In the genomic region with DNA sequence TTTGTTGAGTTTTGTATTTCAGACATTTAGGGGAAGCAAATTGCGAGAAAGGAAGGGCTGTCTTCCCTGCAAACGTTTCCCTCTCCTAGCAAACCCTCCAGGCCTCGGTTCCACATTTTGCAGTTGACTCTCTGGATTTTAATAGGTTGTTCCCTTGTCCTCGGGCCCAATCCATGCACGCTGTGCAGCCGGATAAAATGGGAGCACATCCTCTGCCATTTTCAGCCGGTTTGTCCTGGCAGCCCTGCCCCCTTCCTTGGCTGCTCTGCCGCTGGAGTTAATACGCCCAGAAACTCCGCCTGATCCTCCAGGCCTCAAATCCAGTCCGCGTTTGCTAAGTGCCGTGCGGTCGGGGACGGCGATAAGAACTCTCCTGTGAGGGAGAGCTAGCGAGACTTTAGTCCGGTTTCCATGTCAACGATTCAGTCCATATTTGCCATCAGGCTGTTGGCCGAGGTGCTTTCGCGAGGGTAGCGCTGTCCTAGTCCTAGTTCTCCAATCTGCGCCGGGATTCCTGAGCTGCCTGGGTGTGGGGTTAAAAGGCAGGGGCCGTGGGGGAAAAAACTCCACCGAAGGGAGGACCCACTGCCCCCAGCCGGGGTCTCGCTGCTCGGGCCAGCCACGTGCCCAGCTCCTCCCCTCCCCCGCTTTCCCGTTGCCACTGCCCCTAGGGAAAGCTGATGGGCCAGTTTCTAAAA, we compare ENCODE assay signal across 1 cellular context.
TF ChIP-seq lines count a peak whose summit lies in the region.

No MANE protein-coding gene starts in this region.

TF ChIP-seq in HepG2, 621 proteins besides CTCF, POLR2A, EP300 and RAD21 (continued from another document and continues in another):
- TF ChIP-seq, protein P1, sequence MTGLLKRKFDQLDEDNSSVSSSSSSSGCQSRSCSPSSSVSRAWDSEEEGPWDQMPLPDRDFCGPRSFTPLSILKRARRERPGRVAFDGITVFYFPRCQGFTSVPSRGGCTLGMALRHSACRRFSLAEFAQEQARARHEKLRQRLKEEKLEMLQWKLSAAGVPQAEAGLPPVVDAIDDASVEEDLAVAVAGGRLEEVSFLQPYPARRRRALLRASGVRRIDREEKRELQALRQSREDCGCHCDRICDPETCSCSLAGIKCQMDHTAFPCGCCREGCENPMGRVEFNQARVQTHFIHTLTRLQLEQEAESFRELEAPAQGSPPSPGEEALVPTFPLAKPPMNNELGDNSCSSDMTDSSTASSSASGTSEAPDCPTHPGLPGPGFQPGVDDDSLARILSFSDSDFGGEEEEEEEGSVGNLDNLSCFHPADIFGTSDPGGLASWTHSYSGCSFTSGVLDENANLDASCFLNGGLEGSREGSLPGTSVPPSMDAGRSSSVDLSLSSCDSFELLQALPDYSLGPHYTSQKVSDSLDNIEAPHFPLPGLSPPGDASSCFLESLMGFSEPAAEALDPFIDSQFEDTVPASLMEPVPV (CRISPR knock-in tag; IDR thresholded peaks at IDR 0.05): peak; percentile 62; the same call in 1 of the 2 replicates
- TF ChIP-seq, protein P2, sequence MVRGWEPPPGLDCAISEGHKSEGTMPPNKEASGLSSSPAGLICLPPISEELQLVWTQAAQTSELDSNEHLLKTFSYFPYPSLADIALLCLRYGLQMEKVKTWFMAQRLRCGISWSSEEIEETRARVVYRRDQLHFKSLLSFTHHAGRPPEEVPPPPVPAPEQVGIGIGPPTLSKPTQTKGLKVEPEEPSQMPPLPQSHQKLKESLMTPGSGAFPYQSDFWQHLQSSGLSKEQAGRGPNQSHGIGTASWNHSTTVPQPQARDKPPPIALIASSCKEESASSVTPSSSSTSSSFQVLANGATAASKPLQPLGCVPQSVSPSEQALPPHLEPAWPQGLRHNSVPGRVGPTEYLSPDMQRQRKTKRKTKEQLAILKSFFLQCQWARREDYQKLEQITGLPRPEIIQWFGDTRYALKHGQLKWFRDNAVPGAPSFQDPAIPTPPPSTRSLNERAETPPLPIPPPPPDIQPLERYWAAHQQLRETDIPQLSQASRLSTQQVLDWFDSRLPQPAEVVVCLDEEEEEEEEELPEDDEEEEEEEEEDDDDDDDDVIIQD (CRISPR knock-in tag; IDR thresholded peaks at IDR 0.05; ENCODE audit: low read depth): peak; percentile 80; the same call in 1 of the 2 replicates
- TF ChIP-seq, protein P3, sequence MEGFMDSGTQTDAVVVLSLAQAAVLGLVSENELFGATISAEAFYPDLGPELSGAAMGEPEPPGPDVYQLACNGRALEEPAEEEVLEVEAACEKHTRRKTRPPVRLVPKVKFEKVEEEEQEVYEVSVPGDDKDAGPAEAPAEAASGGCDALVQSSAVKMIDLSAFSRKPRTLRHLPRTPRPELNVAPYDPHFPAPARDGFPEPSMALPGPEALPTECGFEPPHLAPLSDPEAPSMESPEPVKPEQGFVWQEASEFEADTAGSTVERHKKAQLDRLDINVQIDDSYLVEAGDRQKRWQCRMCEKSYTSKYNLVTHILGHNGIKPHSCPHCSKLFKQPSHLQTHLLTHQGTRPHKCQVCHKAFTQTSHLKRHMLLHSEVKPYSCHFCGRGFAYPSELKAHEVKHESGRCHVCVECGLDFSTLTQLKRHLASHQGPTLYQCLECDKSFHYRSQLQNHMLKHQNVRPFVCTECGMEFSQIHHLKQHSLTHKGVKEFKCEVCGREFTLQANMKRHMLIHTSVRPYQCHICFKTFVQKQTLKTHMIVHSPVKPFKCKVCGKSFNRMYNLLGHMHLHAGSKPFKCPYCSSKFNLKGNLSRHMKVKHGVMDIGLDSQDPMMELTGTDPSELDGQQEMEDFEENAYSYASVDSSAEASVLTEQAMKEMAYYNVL (CRISPR knock-in tag; IDR thresholded peaks at IDR 0.05; ENCODE audit: borderline replicate concordance): no peak
- peak; percentile 89; the same call in 1 of the 2 replicates for TF ChIP-seq SIN3A (IDR thresholded peaks at IDR 0.05; ENCODE audit: borderline replicate concordance, low read depth, low read length)
- no peak for TF ChIP-seq TCF7L2 (IDR thresholded peaks at IDR 0.05; ENCODE audit: low read depth, low read length)
- 0 out of 2 replicates have a peak, but pooled peaks have one; percentile 26 for TF ChIP-seq ZFP37 (CRISPR knock-in tag; IDR thresholded peaks at IDR 0.05; ENCODE audit: borderline replicate concordance)
- no peak; the same call in 1 of the 2 replicates for TF ChIP-seq HCFC1 (IDR thresholded peaks at IDR 0.05; ENCODE audit: low read depth, low read length)
- TF ChIP-seq SIX1 (CRISPR knock-in tag; IDR thresholded peaks at IDR 0.05; ENCODE audit: borderline replicate concordance): peak; percentile 51; the same call in 1 of the 2 replicates
- TF ChIP-seq ZNF546 (CRISPR knock-in tag; conservative IDR thresholded peaks at IDR 0.05): no peak
- no peak for TF ChIP-seq FOXA1 (IDR thresholded peaks at IDR 0.05)
- TF ChIP-seq FOXA1 (CRISPR knock-in tag; IDR thresholded peaks at IDR 0.05): peak; percentile 68
- TF ChIP-seq ARNT2 (CRISPR knock-in tag; IDR thresholded peaks at IDR 0.05; ENCODE audit: low read depth): peak; percentile 73; the same call in 1 of the 2 replicates
- TF ChIP-seq RFXANK (CRISPR knock-in tag; IDR thresholded peaks at IDR 0.05): no peak; the same call in 1 of the 2 replicates
- no peak for TF ChIP-seq JDP2 (CRISPR knock-in tag; IDR thresholded peaks at IDR 0.05; ENCODE audit: borderline replicate concordance)
- TF ChIP-seq ZNF562 (CRISPR knock-in tag; IDR thresholded peaks at IDR 0.05; ENCODE audit: borderline replicate concordance): no peak
- TF ChIP-seq, protein P4, sequence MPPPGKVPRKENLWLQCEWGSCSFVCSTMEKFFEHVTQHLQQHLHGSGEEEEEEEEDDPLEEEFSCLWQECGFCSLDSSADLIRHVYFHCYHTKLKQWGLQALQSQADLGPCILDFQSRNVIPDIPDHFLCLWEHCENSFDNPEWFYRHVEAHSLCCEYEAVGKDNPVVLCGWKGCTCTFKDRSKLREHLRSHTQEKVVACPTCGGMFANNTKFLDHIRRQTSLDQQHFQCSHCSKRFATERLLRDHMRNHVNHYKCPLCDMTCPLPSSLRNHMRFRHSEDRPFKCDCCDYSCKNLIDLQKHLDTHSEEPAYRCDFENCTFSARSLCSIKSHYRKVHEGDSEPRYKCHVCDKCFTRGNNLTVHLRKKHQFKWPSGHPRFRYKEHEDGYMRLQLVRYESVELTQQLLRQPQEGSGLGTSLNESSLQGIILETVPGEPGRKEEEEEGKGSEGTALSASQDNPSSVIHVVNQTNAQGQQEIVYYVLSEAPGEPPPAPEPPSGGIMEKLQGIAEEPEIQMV (CRISPR knock-in tag; IDR thresholded peaks at IDR 0.05; ENCODE audit: low read depth): no peak
- peak; percentile 91 for TF ChIP-seq SAP130 (CRISPR knock-in tag; IDR thresholded peaks at IDR 0.05; ENCODE audit: low read depth)
- TF ChIP-seq ZNF589 (CRISPR knock-in tag; conservative IDR thresholded peaks at IDR 0.05): no peak
- TF ChIP-seq ZNF501 (CRISPR knock-in tag; IDR thresholded peaks at IDR 0.05): peak; percentile 38; the same call in 1 of the 2 replicates
- no peak for TF ChIP-seq ZNF577 (CRISPR knock-in tag; IDR thresholded peaks at IDR 0.05; ENCODE audit: borderline replicate concordance, low read depth)
- TF ChIP-seq TP53 (CRISPR knock-in tag; conservative IDR thresholded peaks at IDR 0.05): peak; percentile 82
- TF ChIP-seq PCBP1 (IDR thresholded peaks at IDR 0.05; ENCODE audit: borderline replicate concordance, low read depth, low read length): peak; percentile 86; the same call in 1 of the 2 replicates
- no peak; the same call in 1 of the 2 replicates for TF ChIP-seq KMT2B (CRISPR knock-in tag; IDR thresholded peaks at IDR 0.05)
- TF ChIP-seq ZNF720 (CRISPR knock-in tag; IDR thresholded peaks at IDR 0.05): no peak
- TF ChIP-seq ZNF136 (CRISPR knock-in tag; IDR thresholded peaks at IDR 0.05; ENCODE audit: low read depth): no peak; the same call in 1 of the 2 replicates
- TF ChIP-seq, protein P5, sequence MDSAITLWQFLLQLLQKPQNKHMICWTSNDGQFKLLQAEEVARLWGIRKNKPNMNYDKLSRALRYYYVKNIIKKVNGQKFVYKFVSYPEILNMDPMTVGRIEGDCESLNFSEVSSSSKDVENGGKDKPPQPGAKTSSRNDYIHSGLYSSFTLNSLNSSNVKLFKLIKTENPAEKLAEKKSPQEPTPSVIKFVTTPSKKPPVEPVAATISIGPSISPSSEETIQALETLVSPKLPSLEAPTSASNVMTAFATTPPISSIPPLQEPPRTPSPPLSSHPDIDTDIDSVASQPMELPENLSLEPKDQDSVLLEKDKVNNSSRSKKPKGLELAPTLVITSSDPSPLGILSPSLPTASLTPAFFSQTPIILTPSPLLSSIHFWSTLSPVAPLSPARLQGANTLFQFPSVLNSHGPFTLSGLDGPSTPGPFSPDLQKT (CRISPR knock-in tag; IDR thresholded peaks at IDR 0.05; ENCODE audit: borderline replicate concordance): no peak
- TF ChIP-seq, protein P6, sequence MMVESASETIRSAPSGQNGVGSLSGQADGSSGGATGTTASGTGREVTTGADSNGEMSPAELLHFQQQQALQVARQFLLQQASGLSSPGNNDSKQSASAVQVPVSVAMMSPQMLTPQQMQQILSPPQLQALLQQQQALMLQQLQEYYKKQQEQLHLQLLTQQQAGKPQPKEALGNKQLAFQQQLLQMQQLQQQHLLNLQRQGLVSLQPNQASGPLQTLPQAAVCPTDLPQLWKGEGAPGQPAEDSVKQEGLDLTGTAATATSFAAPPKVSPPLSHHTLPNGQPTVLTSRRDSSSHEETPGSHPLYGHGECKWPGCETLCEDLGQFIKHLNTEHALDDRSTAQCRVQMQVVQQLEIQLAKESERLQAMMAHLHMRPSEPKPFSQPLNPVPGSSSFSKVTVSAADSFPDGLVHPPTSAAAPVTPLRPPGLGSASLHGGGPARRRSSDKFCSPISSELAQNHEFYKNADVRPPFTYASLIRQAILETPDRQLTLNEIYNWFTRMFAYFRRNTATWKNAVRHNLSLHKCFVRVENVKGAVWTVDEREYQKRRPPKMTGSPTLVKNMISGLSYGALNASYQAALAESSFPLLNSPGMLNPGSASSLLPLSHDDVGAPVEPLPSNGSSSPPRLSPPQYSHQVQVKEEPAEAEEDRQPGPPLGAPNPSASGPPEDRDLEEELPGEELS (CRISPR knock-in tag; IDR thresholded peaks at IDR 0.05): peak; percentile 37; the same call in 1 of the 2 replicates
- peak in 1 of 2 experiments; percentile 66; a peak in 2 of 4 replicates for TF ChIP-seq KLF16 (CRISPR knock-in tag; IDR thresholded peaks at IDR 0.05)
- TF ChIP-seq, protein P7, sequence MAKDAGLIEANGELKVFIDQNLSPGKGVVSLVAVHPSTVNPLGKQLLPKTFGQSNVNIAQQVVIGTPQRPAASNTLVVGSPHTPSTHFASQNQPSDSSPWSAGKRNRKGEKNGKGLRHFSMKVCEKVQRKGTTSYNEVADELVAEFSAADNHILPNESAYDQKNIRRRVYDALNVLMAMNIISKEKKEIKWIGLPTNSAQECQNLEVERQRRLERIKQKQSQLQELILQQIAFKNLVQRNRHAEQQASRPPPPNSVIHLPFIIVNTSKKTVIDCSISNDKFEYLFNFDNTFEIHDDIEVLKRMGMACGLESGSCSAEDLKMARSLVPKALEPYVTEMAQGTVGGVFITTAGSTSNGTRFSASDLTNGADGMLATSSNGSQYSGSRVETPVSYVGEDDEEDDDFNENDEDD (CRISPR knock-in tag; IDR thresholded peaks at IDR 0.05; ENCODE audit: borderline replicate concordance): peak; percentile 68; the same call in 1 of the 2 replicates
- TF ChIP-seq SCMH1 (CRISPR knock-in tag; IDR thresholded peaks at IDR 0.05; ENCODE audit: borderline replicate concordance): no peak
- no peak for TF ChIP-seq ATRX (CRISPR knock-in tag; IDR thresholded peaks at IDR 0.05; ENCODE audit: borderline replicate concordance)
- peak; percentile 41 for TF ChIP-seq HOXA5 (CRISPR knock-in tag; IDR thresholded peaks at IDR 0.05)
- TF ChIP-seq, protein P8, sequence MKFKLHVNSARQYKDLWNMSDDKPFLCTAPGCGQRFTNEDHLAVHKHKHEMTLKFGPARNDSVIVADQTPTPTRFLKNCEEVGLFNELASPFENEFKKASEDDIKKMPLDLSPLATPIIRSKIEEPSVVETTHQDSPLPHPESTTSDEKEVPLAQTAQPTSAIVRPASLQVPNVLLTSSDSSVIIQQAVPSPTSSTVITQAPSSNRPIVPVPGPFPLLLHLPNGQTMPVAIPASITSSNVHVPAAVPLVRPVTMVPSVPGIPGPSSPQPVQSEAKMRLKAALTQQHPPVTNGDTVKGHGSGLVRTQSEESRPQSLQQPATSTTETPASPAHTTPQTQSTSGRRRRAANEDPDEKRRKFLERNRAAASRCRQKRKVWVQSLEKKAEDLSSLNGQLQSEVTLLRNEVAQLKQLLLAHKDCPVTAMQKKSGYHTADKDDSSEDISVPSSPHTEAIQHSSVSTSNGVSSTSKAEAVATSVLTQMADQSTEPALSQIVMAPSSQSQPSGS (CRISPR knock-in tag; IDR thresholded peaks at IDR 0.05): no peak
- TF ChIP-seq ZNF549 (CRISPR knock-in tag; IDR thresholded peaks at IDR 0.05): 0 out of 2 replicates have a peak, but pooled peaks have one; percentile 45
- TF ChIP-seq PHF20 (CRISPR knock-in tag; IDR thresholded peaks at IDR 0.05): 0 out of 2 replicates have a peak, but pooled peaks have one; percentile 18
- TF ChIP-seq, protein P9, sequence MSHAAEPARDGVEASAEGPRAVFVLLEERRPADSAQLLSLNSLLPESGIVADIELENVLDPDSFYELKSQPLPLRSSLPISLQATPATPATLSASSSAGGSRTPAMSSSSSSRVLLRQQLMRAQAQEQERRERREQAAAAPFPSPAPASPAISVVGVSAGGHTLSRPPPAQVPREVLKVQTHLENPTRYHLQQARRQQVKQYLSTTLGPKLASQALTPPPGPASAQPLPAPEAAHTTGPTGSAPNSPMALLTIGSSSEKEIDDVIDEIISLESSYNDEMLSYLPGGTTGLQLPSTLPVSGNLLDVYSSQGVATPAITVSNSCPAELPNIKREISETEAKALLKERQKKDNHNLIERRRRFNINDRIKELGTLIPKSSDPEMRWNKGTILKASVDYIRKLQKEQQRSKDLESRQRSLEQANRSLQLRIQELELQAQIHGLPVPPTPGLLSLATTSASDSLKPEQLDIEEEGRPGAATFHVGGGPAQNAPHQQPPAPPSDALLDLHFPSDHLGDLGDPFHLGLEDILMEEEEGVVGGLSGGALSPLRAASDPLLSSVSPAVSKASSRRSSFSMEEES (CRISPR knock-in tag; IDR thresholded peaks at IDR 0.05): peak; percentile 64; the same call in 1 of the 2 replicates
- TF ChIP-seq ZNF383 (CRISPR knock-in tag; IDR thresholded peaks at IDR 0.05; ENCODE audit: borderline replicate concordance): no peak
- peak; percentile 68 for TF ChIP-seq RXRB (CRISPR knock-in tag; IDR thresholded peaks at IDR 0.05; ENCODE audit: borderline replicate concordance)
- TF ChIP-seq FOXC1 (CRISPR knock-in tag; IDR thresholded peaks at IDR 0.05; ENCODE audit: borderline replicate concordance): peak; percentile 75; the same call in 1 of the 2 replicates
- TF ChIP-seq, protein P10, sequence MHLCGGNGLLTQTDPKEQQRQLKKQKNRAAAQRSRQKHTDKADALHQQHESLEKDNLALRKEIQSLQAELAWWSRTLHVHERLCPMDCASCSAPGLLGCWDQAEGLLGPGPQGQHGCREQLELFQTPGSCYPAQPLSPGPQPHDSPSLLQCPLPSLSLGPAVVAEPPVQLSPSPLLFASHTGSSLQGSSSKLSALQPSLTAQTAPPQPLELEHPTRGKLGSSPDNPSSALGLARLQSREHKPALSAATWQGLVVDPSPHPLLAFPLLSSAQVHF (CRISPR knock-in tag; IDR thresholded peaks at IDR 0.05): no peak
- peak; percentile 55 for TF ChIP-seq HMG20A (CRISPR knock-in tag; IDR thresholded peaks at IDR 0.05; ENCODE audit: borderline replicate concordance)
- TF ChIP-seq ZNF788 (CRISPR knock-in tag; IDR thresholded peaks at IDR 0.05; ENCODE audit: borderline replicate concordance): peak; percentile 45; the same call in 1 of the 2 replicates
- TF ChIP-seq CHCHD3 (CRISPR knock-in tag; IDR thresholded peaks at IDR 0.05): no peak
- TF ChIP-seq PCBP2 (optimal IDR thresholded peaks at IDR 0.05; ENCODE audit: low read depth, low read length, poor library complexity, severe bottlenecking): no peak
- no peak for TF ChIP-seq SNRNP70 (IDR thresholded peaks at IDR 0.05; ENCODE audit: low read depth, low read length)
